In the genomic region with DNA sequence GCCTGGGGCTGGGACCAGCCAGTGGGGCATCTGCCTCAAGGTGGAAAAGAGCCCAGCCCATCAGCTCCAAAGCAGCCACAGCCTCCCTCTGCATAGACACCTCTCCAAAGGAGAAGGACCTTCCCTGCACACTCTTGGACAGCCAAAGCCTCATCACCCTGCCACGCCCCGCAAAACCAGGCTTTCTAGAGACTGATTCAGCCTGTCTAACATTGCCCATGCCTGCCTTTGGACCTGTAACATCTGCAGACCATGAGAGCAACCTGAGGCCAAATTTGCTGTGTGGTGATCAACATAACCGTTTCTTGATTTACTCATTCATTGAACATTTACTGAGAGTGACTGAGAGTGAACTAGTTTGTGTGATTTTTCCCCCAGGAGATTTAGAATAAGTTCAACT, we compare ENCODE assay signal across 20 cellular contexts.
"Had no signal": no experiment of that assay in that cellular context is flagged by ENCODE, and none has a peak within 500 bp of the region (broad histone marks: within the 10 kb centered on the region; RNA-seq: fewer than 3 reads in every experiment).

No MANE protein-coding gene starts in this region.

- H3K9me3 ChIP-seq: heart left ventricle, ovary, stomach, thoracic aorta had no signal

- H3K9me3 Mint-ChIP-seq: dendritic cell treated with granulocyte-macrophage colony-stimulating factor and Interleukin-4, amounts not matched to agents 40 ng/mL and 50 ng/mL, for 4 days; naive B cell had no signal

- H3K4me3 ChIP-seq: heart left ventricle, lung, ovary, stomach, thoracic aorta had no signal

- DNase-seq: effector memory CD8-positive, alpha-beta T cell; erythroblast; heart left ventricle; hippocampal formation; left colon; left ventricle myocardium superior; mesendoderm; naive B cell; ovary; right cardiac atrium; small intestine; stimulated activated CD4-positive, alpha-beta T cell treated with anti-CD3 and anti-CD28 coated beads, Interleukin-12 subunit alpha, Interleukin-12 subunit beta, amount 100 ng/mL, for 4 hours; stimulated activated naive CD4-positive, alpha-beta T cell; stomach; substantia nigra; trophoblast cell had no signal

- H3K4me1 ChIP-seq: heart left ventricle, stomach had no signal

- H3K36me3 Mint-ChIP-seq: naive B cell had no signal

- H3K27me3 ChIP-seq: heart left ventricle, ovary had no signal

- H3K4me3 Mint-ChIP-seq: dendritic cell treated with granulocyte-macrophage colony-stimulating factor and Interleukin-4, amounts not matched to agents 40 ng/mL and 50 ng/mL, for 4 days; effector memory CD8-positive, alpha-beta T cell; nephron had no signal

- H3K27ac Mint-ChIP-seq: dendritic cell treated with granulocyte-macrophage colony-stimulating factor and Interleukin-4, amounts not matched to agents 40 ng/mL and 50 ng/mL, for 4 days; effector memory CD8-positive, alpha-beta T cell; naive B cell had no signal

- H3K36me3 ChIP-seq: heart left ventricle, ovary, stomach, thoracic aorta had no signal

- H3K27ac ChIP-seq: heart left ventricle, ovary, stomach, thoracic aorta had no signal

- H3K4me1 Mint-ChIP-seq: naive B cell had no signal
